Comparison of ENCODE assay signal across 8 cellular contexts in the genomic region with DNA sequence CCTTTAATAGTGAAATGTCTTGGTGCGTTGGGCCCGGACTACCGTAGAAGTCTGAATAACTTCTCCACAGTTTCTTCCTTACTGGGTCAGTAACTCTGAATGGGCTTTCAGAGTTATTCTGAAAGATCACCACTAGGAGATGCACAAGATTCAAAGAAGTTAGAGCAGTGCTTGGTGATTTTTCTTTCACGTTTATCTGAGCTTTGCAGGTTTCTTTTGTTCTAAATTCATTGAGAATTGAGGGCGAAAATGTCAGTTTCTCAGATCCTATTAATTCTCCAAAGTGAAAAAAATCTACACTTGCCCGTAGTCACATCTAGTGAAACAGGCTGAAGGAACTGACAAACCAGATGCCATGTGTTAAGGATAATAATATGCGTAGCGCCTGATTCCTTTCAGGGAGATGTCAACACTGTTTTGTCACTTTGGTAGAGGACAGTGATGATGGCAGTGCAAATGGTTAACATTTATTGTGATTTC.
A peak's percentile ranks its signal among the peaks of the same experiment; 100 is the strongest.
DNase-seq lines count a peak whose midpoint lies in the region; ATAC-seq and TF ChIP-seq lines count a peak whose summit lies in the region.

No MANE protein-coding gene starts in this region.

- peaks cover 7 to 13% (median 11%) of the 10 kb centered on the region in 4 donors for H3K4me1 Mint-ChIP-seq in naive thymus-derived CD8-positive, alpha-beta T cell
- no peaks in the 10 kb centered on the region for H3K4me1 Mint-ChIP-seq in T-helper 2 cell treated with Interferon-gamma antibody and Interleukin-4, amounts not matched to agents 5 μg/mL and 100 μg/mL, for 36 hours (ENCODE audit: low read depth)

- H3K27me3 Mint-ChIP-seq in naive thymus-derived CD8-positive, alpha-beta T cell, result peaks cover 0 to 6% (median 0%) of the 10 kb centered on the region in 5 donors
- H3K27me3 Mint-ChIP-seq in T-helper 2 cell treated with Interferon-gamma antibody and Interleukin-4, amounts not matched to agents 5 μg/mL and 100 μg/mL, for 36 hours (ENCODE audit: low read depth), result peaks cover 15% of the 10 kb centered on the region

- TF ChIP-seq CTCF in BE2C (IDR thresholded peaks at IDR 0.05; ENCODE audit: low read depth, low read length) (peak; percentile 96), NB4 (IDR thresholded peaks at IDR 0.05; ENCODE audit: low read depth, low read length) (peak; percentile 88), esophagus muscularis mucosa (IDR thresholded peaks at IDR 0.05) (peak; percentile 80 to 90 (median 82))

- H3K4me3 Mint-ChIP-seq in naive thymus-derived CD8-positive, alpha-beta T cell, result peak overlapping the region in 2 of 10 donors; percentile 5 to 9
- H3K4me3 Mint-ChIP-seq in T-helper 2 cell treated with Interferon-gamma antibody and Interleukin-4, amounts not matched to agents 5 μg/mL and 100 μg/mL, for 36 hours, result no peak overlapping the region

- intact Hi-C loops in esophagus muscularis mucosa (cut with DNase I), result loop anchor here (5.0 kb wide), 1 partner anchor 463 kb away; no protein-coding TSS in a partner anchor

- 26% methylated on average over 8 of the region's 8 CpGs for WGBS in esophagus muscularis mucosa

- in situ Hi-C loops in SK-MEL-5 (cut with HindIII; ENCODE audit: low pct_unique_long_range_greater_than_20kb, low sequenced_read_pairs), result loop anchor here (25.0 kb wide), 1 partner anchor 423 kb away; no protein-coding TSS in a partner anchor

- H3K9me3 ChIP-seq in BE2C (no peaks in the 10 kb centered on the region), esophagus muscularis mucosa (no peaks in the 10 kb centered on the region)
- H3K9me3 ChIP-seq in effector memory CD4-positive, alpha-beta T cell (ENCODE audit: control insufficient read depth, low read length), result no peaks in the 10 kb centered on the region

- POLR2A ChIA-PET in naive thymus-derived CD8-positive, alpha-beta T cell (lab: Charles Lee), result interaction anchor here (0.7 to 2.4 kb wide), 8 partner anchors 14 to 418 kb away, joined by 3 to 11 read pairs (median 4); partner anchors contain the start of gene CDC42EP3

- no peak for DNase-seq in BE2C
- DNase-seq in NB4 (ENCODE audit: low read depth), result peak; percentile 82
- DNase-seq in SK-MEL-5 (ENCODE audit: low read depth, low spot score), result peak; percentile 90
- no peak for DNase-seq in esophagus muscularis mucosa (ENCODE audit: extremely low spot score)
- DNase-seq in naive thymus-derived CD8-positive, alpha-beta T cell, result peak in 4 of 10 donors; percentile 18 to 61 (median 56)
- DNase-seq in effector memory CD4-positive, alpha-beta T cell, result no peak
- no peak for DNase-seq in T-helper 2 cell treated with Interferon-gamma antibody and Interleukin-4, amounts not matched to agents 5 μg/mL and 100 μg/mL, for 36 hours (ENCODE audit: low spot score)

- H3K4me1 ChIP-seq in BE2C (peaks cover 15% of the 10 kb centered on the region), esophagus muscularis mucosa (peaks cover 13 to 29% (median 26%) of the 10 kb centered on the region in 4 donors)
- H3K4me1 ChIP-seq in effector memory CD4-positive, alpha-beta T cell (ENCODE audit: control insufficient read depth, insufficient read depth, low read length, poor library complexity, severe bottlenecking), result no peaks in the 10 kb centered on the region

- H3K4me3 ChIP-seq in BE2C (ENCODE audit: low read depth, low read length), result no peak overlapping the region
- H3K4me3 ChIP-seq in NB4 (ENCODE audit: low read depth, low read length), result no peak overlapping the region
- no peak overlapping the region for H3K4me3 ChIP-seq in esophagus muscularis mucosa
- H3K4me3 ChIP-seq in effector memory CD4-positive, alpha-beta T cell (ENCODE audit: insufficient read depth, low read depth, low read length, poor library complexity, severe bottlenecking), result no peak overlapping the region

- no peak for TF ChIP-seq EP300 in esophagus muscularis mucosa (IDR thresholded peaks at IDR 0.05)

- H3K36me3 ChIP-seq in BE2C, result no peaks in the 10 kb centered on the region
- H3K36me3 ChIP-seq in esophagus muscularis mucosa, result no peaks in the 10 kb centered on the region
- no peaks in the 10 kb centered on the region for H3K36me3 ChIP-seq in effector memory CD4-positive, alpha-beta T cell (ENCODE audit: control insufficient read depth, insufficient read depth, low read length)

- TF ChIP-seq POLR2A in NB4 (IDR thresholded peaks at IDR 0.05; ENCODE audit: extremely low read depth, insufficient read length) (no peak), esophagus muscularis mucosa (IDR thresholded peaks at IDR 0.05; ENCODE audit: low read depth) (no peak)

- ATAC-seq in GM18517 (IDR thresholded peaks at IDR 0.05; ENCODE audit: unreplicated experiment), result peak; percentile 57
- ATAC-seq in naive thymus-derived CD8-positive, alpha-beta T cell, result peak; percentile 73 to 82

- no peaks in the 10 kb centered on the region for H3K27me3 ChIP-seq in BE2C
- H3K27me3 ChIP-seq in esophagus muscularis mucosa, result no peaks in the 10 kb centered on the region
- no peaks in the 10 kb centered on the region for H3K27me3 ChIP-seq in effector memory CD4-positive, alpha-beta T cell (replicated peaks; ENCODE audit: control insufficient read depth, insufficient read depth, low read length, poor library complexity, severe bottlenecking)

- H3K9me3 Mint-ChIP-seq in naive thymus-derived CD8-positive, alpha-beta T cell, result peaks cover 0 to 1% (median 0%) of the 10 kb centered on the region in 9 donors
- H3K9me3 Mint-ChIP-seq in T-helper 2 cell treated with Interferon-gamma antibody and Interleukin-4, amounts not matched to agents 5 μg/mL and 100 μg/mL, for 36 hours, result no peaks in the 10 kb centered on the region

- H3K27ac Mint-ChIP-seq in naive thymus-derived CD8-positive, alpha-beta T cell, result peak overlapping the region in 2 of 10 donors; percentile 4 to 46
- no peak overlapping the region for H3K27ac Mint-ChIP-seq in T-helper 2 cell treated with Interferon-gamma antibody and Interleukin-4, amounts not matched to agents 5 μg/mL and 100 μg/mL, for 36 hours

- no peaks in the 10 kb centered on the region for H3K36me3 Mint-ChIP-seq in naive thymus-derived CD8-positive, alpha-beta T cell
- no peaks in the 10 kb centered on the region for H3K36me3 Mint-ChIP-seq in T-helper 2 cell treated with Interferon-gamma antibody and Interleukin-4, amounts not matched to agents 5 μg/mL and 100 μg/mL, for 36 hours (ENCODE audit: low read depth)

- peak overlapping the region; percentile 47 to 70 (median 57) for H3K27ac ChIP-seq in esophagus muscularis mucosa (replicated peaks in 1 of 4)
- no peak overlapping the region for H3K27ac ChIP-seq in effector memory CD4-positive, alpha-beta T cell (ENCODE audit: insufficient read depth, low read length, poor library complexity, severe bottlenecking)

Comparison
In these comparisons a context has a peak if more than half of its experiments do, and no peak if none do; other contexts are left out.
1. DNase-seq: peak in NB4 (single experiment) and SK-MEL-5 (single experiment); none in BE2C (single experiment), esophagus muscularis mucosa (single experiment), effector memory CD4-positive, alpha-beta T cell (0 of 3) and T-helper 2 cell treated with Interferon-gamma antibody and Interleukin-4, amounts not matched to agents 5 μg/mL and 100 μg/mL, for 36 hours (single experiment).
2. Peak in every context shown above with its lines, with median percentiles within 50 percentile points of each other: CTCF ChIP-seq.